13 cellular contexts compared by ENCODE assay signal in genomic region chr5:74434124-74434899, GRCh38.
DNase-seq lines count a peak whose midpoint lies in the region; FAIRE-seq and TF ChIP-seq lines count a peak whose summit lies in the region.
"Had no signal": no experiment of that assay in that cellular context is flagged by ENCODE, and none has a peak within 500 bp of the region (broad histone marks: within the 10 kb centered on the region; RNA-seq: fewer than 3 reads in every experiment).

No MANE protein-coding gene starts in this region.

- FAIRE-seq in endothelial cell of umbilical vein (lab: Jason Lieb, UNC) = no peak

- H3K4me2 ChIP-seq in endothelial cell of umbilical vein (ENCODE audit: insufficient read depth, low read length) = peak overlapping the region; percentile 79

- no peaks in the 10 kb centered on the region for H3K9me3 ChIP-seq in endothelial cell of umbilical vein (replicated peaks; ENCODE audit: control insufficient read depth, insufficient read depth, low read length)
- no peaks in the 10 kb centered on the region for H3K9me3 ChIP-seq in mononuclear cell (ENCODE audit: low read depth, low read length)

- H3K79me2 ChIP-seq in endothelial cell of umbilical vein (ENCODE audit: control insufficient read depth, insufficient read depth, low read length) = no peaks in the 10 kb centered on the region

- peak overlapping the region; percentile 81 for H2AFZ ChIP-seq in endothelial cell of umbilical vein (ENCODE audit: low read depth, low read length)

- TF ChIP-seq POLR2A in endothelial cell of umbilical vein (IDR thresholded peaks at IDR 0.05; ENCODE audit: low read depth, low read length) = no peak

- H3K27me3 ChIP-seq in endothelial cell of umbilical vein (ENCODE audit: control insufficient read depth in 2 of 2, insufficient read depth in 2 of 2, low read length in 2 of 2) = no peaks in the 10 kb centered on the region
- no peaks in the 10 kb centered on the region for H3K27me3 ChIP-seq in mononuclear cell (ENCODE audit: insufficient read depth, low read length)
- H3K27me3 ChIP-seq: tibial artery had no signal

- H3K27ac ChIP-seq in endothelial cell of umbilical vein (ENCODE audit: insufficient read depth, low read depth, low read length) = peak overlapping the region; percentile 86
- H3K27ac ChIP-seq: tibial artery had no signal

- H3K36me3 ChIP-seq in endothelial cell of umbilical vein (ENCODE audit: control insufficient read depth in 2 of 2, extremely low read depth in 1 of 2, insufficient read depth in 2 of 2, low read length in 2 of 2) = no peaks in the 10 kb centered on the region
- H3K36me3 ChIP-seq: tibial artery had no signal

- POLR2A ChIA-PET in endothelial cell of umbilical vein (lab: Charles Lee) = no interaction called here

- peak overlapping the region; percentile 45 for H3K9ac ChIP-seq in endothelial cell of umbilical vein (replicated peaks; ENCODE audit: extremely low read depth, insufficient read depth, low read length)

- DNase-seq in Ammon's horn (ENCODE audit: low spot score) = peak; percentile 45
- DNase-seq in NOMO-1 treated with dmso at 0.1 percent for 144 hours (lab: John Stamatoyannopoulos, UW; ENCODE audit: unreplicated experiment) = peak; percentile 65
- peak; percentile 11 for DNase-seq in endothelial cell of umbilical vein (ENCODE audit: low read depth, low spot score)
- DNase-seq in NCI-H774 (lab: John Stamatoyannopoulos, UW) = no peak
- DNase-seq in amniotic stem cell (lab: John Stamatoyannopoulos, UW) = no peak
- DNase-seq in kidney glomerular epithelial cell (lab: John Stamatoyannopoulos, UW) = no peak
- DNase-seq in NCI-H146 treated with DMSO at 0.1 percent for 48 hours (lab: John Stamatoyannopoulos, UW; ENCODE audit: unreplicated experiment) = no peak
- DNase-seq: caudate nucleus; natural killer cell; stimulated activated CD4-positive, alpha-beta T cell treated with anti-CD3 and anti-CD28 coated beads, Interleukin-4, amount 100 ng/mL, for 4 hours; SW 1271 had no signal

- intact Hi-C loops in endothelial cell of umbilical vein (cut with micrococcal nuclease) = loop anchor here (5.0 to 10.0 kb wide), 2 partner anchors 153 to 400 kb away; no protein-coding TSS in a partner anchor

- no peaks in the 10 kb centered on the region for H3K9me1 ChIP-seq in endothelial cell of umbilical vein (replicated peaks; ENCODE audit: control insufficient read depth, extremely low read depth, insufficient read depth, low read length)

- no TSS peak for BruUV-seq in endothelial cell of umbilical vein (replicated peaks; lab: Mats Ljungman, UMichigan)

- no peaks in the 10 kb centered on the region for H4K20me1 ChIP-seq in endothelial cell of umbilical vein (replicated peaks; ENCODE audit: control insufficient read depth, extremely low read depth, insufficient read depth, low read length)

- H3K4me1 ChIP-seq in endothelial cell of umbilical vein (ENCODE audit: control insufficient read depth, extremely low read depth, insufficient read depth, low read length) (peaks cover 28% of the 10 kb centered on the region), mononuclear cell (ENCODE audit: insufficient read depth, low read length) (peaks cover 47% of the 10 kb centered on the region)

- dilution Hi-C loops in endothelial cell of umbilical vein (cut with MboI; ENCODE audit: extremely low pct_ligation_motif_present, low sequenced_read_pairs) = no loop called here

- no peak for TF ChIP-seq CTCF in endothelial cell of umbilical vein (IDR thresholded peaks at IDR 0.05; ENCODE audit: extremely low read depth in 1 of 2, insufficient read depth in 1 of 2, low read depth in 1 of 2, low read length in 2 of 2)

- CTCF ChIA-PET in endothelial cell of umbilical vein (lab: Charles Lee) = interaction anchor here (0.8 to 1.2 kb wide), 2 partner anchors 15 to 64 kb away, joined by 3 read pairs; no protein-coding TSS in a partner anchor

- H3K4me3 ChIP-seq in endothelial cell of umbilical vein (replicated peaks in 1 of 3; ENCODE audit: insufficient read depth in 1 of 3, low read depth in 1 of 3, low read length in 3 of 3) (peak overlapping the region in 1 of 3 experiments; percentile 13), mononuclear cell (ENCODE audit: low read length) (peak overlapping the region; percentile 12)
- H3K4me3 ChIP-seq: tibial artery had no signal

TF ChIP-seq in endothelial cell of umbilical vein, 7 proteins besides CTCF, POLR2A, EP300 and RAD21:
- TF ChIP-seq MYC (IDR thresholded peaks at IDR 0.05; ENCODE audit: low read depth, low read length) (no peak), JUN (IDR thresholded peaks at IDR 0.05; ENCODE audit: borderline replicate concordance, insufficient read depth, insufficient read length, low read depth) (no peak), POLR2AphosphoS5 (IDR thresholded peaks at IDR 0.05; ENCODE audit: insufficient read depth, low read depth, low read length) (no peak), EZH2 (IDR thresholded peaks at IDR 0.05; ENCODE audit: borderline replicate concordance, low read depth, low read length, severe bottlenecking) (no peak), MAX (IDR thresholded peaks at IDR 0.05; ENCODE audit: insufficient read depth, insufficient read length) (no peak), GATA2 (IDR thresholded peaks at IDR 0.05; ENCODE audit: insufficient read depth, insufficient read length, low read depth, low read length) (no peak), FOS (IDR thresholded peaks at IDR 0.05; ENCODE audit: borderline replicate concordance, insufficient read depth, low read length) (no peak)

Comparison
In these comparisons a context has a peak if more than half of its experiments do, and no peak if none do; other contexts are left out.
1. DNase-seq: peak in Ammon's horn (single experiment), NOMO-1 treated with dmso at 0.1 percent for 144 hours (single experiment) and endothelial cell of umbilical vein (single experiment); none in NCI-H774 (single experiment), amniotic stem cell (single experiment), kidney glomerular epithelial cell (single experiment) and NCI-H146 treated with DMSO at 0.1 percent for 48 hours (single experiment).